Comparison of ENCODE assay signal across 24 cellular contexts in the genomic region with DNA sequence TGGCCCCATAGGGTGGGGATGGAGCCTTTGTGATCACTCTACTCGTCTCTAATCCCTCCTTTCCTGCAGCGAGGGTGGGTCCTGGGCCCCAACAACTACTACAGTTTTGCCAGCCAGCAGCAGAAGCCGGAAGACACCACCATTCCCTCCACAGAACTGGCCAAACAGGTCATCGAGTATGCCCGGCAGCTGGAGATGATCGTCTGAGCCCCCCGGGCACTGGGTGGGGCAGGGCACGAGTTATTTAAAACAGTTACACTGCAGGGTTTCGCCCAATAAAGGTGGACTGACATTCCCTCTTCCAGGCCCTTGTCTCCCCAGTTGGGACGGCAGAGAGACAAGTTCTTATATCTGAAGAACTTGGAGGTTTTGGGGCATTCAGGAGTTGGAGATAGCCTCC. TPM values are rescaled to one million over a fixed set of nuclear protein-coding genes. Genes with fewer than 3 reads are reported as not detected.
"Had no signal": no experiment of that assay in that cellular context is flagged by ENCODE, and none has a peak within 500 bp of the region (broad histone marks: within the 10 kb centered on the region; RNA-seq: fewer than 3 reads in every experiment).

No MANE protein-coding gene starts in this region.

- H3K27ac ChIP-seq: pancreas, suprapubic skin, thyroid gland, upper lobe of right lung, vagina had no signal

- ATAC-seq: pancreas; right cardiac atrium; stimulated activated effector memory CD8-positive, alpha-beta T cell treated with anti-CD3 and anti-CD28 coated beads, Interleukin-12 subunit alpha, Interleukin-12 subunit beta, amount 100 ng/mL, for 72 hours; stimulated activated naive CD8-positive, alpha-beta T cell treated with anti-CD3 and anti-CD28 coated beads, Interleukin-15, Interleukin-2, amounts not matched to agents 100 U/mL and 50 U/mL, for 24 hours; upper lobe of right lung had no signal

- H3K9me3 ChIP-seq: pancreas, suprapubic skin, thyroid gland, upper lobe of right lung, vagina had no signal

- H3K27ac Mint-ChIP-seq: naive B cell; progenitor cell of endocrine pancreas; stimulated activated effector memory CD8-positive, alpha-beta T cell treated with anti-CD3 and anti-CD28 coated beads, Interleukin-12 subunit alpha, Interleukin-12 subunit beta, amount 100 ng/mL, for 72 hours had no signal

- H3K4me3 ChIP-seq: pancreas, smooth muscle cell, suprapubic skin, thyroid gland, upper lobe of right lung, vagina had no signal

- DNase-seq: effector memory CD4-positive, alpha-beta T cell; erythroblast; foreskin melanocyte; head of caudate nucleus; hypothalamus; kidney glomerular epithelial cell; mesendoderm; naive B cell; nucleus accumbens; pancreas; stimulated activated CD4-positive, alpha-beta T cell treated with anti-CD3 and anti-CD28 coated beads, Interleukin-4, amount 100 ng/mL, for 1 hour; stimulated activated CD8-positive, alpha-beta memory T cell treated with anti-CD3 and anti-CD28 coated beads, Interleukin-4, amount 100 ng/mL, for 48 hours; stimulated activated naive CD8-positive, alpha-beta T cell treated with anti-CD3 and anti-CD28 coated beads, Interleukin-15, Interleukin-2, amounts not matched to agents 100 U/mL and 50 U/mL, for 24 hours; thyroid gland; upper lobe of right lung had no signal

- H3K9me3 Mint-ChIP-seq: stimulated activated effector memory CD8-positive, alpha-beta T cell treated with anti-CD3 and anti-CD28 coated beads, Interleukin-12 subunit alpha, Interleukin-12 subunit beta, amount 100 ng/mL, for 72 hours had no signal

- H3K4me3 Mint-ChIP-seq: stimulated activated effector memory CD8-positive, alpha-beta T cell treated with anti-CD3 and anti-CD28 coated beads, Interleukin-12 subunit alpha, Interleukin-12 subunit beta, amount 100 ng/mL, for 72 hours had no signal

- H3K27me3 ChIP-seq: pancreas, suprapubic skin, thyroid gland, upper lobe of right lung, vagina had no signal

RNA-seq across cellular contexts. Expression of a gene that starts 4.7 kb away (rescaled TPM):
- total RNA-seq: liver, lung microvascular endothelial cell, upper lobe of right lung, vagina had no signal
- polyA plus RNA-seq: liver had no signal

RNA-seq across cellular contexts. Expression of a gene that starts 42.8 kb away (rescaled TPM):
- total RNA-seq: lung microvascular endothelial cell, progenitor cell of endocrine pancreas, smooth muscle cell had no signal
- polyA plus RNA-seq: neural cell, smooth muscle cell had no signal
